Comparison of ENCODE assay signal across 1 cellular context in the genomic region with DNA sequence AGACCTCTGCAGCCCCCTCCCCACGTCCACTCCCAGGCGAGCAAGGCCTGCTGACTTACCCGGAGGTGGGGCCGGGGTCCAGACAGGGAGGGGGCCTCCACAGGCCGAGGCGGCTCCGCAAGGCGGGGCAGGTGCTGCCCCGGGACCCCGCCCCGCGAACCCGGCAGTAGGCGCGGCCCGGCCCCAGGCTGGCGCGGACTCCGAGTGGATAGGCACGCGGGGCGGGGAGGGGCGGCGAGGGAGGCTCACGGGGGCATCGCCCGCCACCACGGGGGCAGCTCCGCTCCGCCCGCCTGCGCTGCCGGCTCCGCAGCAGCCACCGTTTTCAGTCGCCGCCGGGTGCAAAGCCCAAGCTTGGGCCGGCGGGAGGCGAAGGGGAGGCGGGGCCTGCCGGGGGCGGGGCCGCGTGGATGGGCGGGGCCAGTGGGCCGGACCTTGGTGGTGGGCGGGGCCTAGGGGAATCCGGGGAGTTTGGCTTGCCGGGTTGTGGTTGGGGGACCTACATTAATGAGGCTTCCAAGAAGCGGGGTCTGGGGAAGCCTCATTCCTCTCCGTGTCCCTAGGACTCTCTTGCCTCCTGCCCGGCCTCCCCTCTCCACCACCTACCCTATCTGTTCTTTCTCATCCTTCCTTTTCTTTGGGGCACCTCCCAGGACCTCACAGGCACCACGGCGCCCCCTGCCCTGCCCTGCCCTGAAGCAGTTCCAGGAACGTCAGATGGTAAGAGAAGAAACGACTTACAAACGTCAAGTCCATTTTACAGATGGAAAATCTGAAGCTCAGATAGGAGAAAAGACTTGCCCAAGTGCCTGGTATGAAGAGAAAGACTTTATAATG.
TF ChIP-seq lines count a peak whose summit lies in the region.

A gene (minus strand): TSS at position 348 of the 837 bp plus-strand sequence. CDS start 23,757 bp downstream, outside the sequence.

TF ChIP-seq in HEK293, 187 proteins besides CTCF, POLR2A, EP300 and RAD21 (continued from another document and continues in another):
- TF ChIP-seq, protein P1, sequence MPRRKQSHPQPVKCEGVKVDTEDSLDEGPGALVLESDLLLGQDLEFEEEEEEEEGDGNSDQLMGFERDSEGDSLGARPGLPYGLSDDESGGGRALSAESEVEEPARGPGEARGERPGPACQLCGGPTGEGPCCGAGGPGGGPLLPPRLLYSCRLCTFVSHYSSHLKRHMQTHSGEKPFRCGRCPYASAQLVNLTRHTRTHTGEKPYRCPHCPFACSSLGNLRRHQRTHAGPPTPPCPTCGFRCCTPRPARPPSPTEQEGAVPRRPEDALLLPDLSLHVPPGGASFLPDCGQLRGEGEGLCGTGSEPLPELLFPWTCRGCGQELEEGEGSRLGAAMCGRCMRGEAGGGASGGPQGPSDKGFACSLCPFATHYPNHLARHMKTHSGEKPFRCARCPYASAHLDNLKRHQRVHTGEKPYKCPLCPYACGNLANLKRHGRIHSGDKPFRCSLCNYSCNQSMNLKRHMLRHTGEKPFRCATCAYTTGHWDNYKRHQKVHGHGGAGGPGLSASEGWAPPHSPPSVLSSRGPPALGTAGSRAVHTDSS (tag by site-specific recombination; IDR thresholded peaks at IDR 0.05): no peak
- TF ChIP-seq ZNF48 (tag by site-specific recombination; IDR thresholded peaks at IDR 0.05): no peak
- peak; percentile 31; the same call in 1 of the 2 replicates for TF ChIP-seq ZBTB8A (tag by site-specific recombination; IDR thresholded peaks at IDR 0.05)
- TF ChIP-seq ZNF335 (tag by site-specific recombination; conservative IDR thresholded peaks at IDR 0.05): peak; percentile 98
- TF ChIP-seq, protein P2, sequence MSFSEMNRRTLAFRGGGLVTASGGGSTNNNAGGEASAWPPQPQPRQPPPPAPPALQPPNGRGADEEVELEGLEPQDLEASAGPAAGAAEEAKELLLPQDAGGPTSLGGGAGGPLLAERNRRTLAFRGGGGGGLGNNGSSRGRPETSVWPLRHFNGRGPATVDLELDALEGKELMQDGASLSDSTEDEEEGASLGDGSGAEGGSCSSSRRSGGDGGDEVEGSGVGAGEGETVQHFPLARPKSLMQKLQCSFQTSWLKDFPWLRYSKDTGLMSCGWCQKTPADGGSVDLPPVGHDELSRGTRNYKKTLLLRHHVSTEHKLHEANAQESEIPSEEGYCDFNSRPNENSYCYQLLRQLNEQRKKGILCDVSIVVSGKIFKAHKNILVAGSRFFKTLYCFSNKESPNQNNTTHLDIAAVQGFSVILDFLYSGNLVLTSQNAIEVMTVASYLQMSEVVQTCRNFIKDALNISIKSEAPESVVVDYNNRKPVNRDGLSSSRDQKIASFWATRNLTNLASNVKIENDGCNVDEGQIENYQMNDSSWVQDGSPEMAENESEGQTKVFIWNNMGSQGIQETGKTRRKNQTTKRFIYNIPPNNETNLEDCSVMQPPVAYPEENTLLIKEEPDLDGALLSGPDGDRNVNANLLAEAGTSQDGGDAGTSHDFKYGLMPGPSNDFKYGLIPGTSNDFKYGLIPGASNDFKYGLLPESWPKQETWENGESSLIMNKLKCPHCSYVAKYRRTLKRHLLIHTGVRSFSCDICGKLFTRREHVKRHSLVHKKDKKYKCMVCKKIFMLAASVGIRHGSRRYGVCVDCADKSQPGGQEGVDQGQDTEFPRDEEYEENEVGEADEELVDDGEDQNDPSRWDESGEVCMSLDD (tag by site-specific recombination; IDR thresholded peaks at IDR 0.05): 0 out of 2 replicates have a peak, but pooled peaks have one; percentile 19
- no peak for TF ChIP-seq ZNF596 (tag by site-specific recombination; IDR thresholded peaks at IDR 0.05)
- TF ChIP-seq IKZF3 (tag by site-specific recombination; IDR thresholded peaks at IDR 0.05): no peak
- TF ChIP-seq ZNF501 (tag by site-specific recombination; IDR thresholded peaks at IDR 0.05): no peak
- TF ChIP-seq, protein P3, sequence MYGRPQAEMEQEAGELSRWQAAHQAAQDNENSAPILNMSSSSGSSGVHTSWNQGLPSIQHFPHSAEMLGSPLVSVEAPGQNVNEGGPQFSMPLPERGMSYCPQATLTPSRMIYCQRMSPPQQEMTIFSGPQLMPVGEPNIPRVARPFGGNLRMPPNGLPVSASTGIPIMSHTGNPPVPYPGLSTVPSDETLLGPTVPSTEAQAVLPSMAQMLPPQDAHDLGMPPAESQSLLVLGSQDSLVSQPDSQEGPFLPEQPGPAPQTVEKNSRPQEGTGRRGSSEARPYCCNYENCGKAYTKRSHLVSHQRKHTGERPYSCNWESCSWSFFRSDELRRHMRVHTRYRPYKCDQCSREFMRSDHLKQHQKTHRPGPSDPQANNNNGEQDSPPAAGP (tag by site-specific recombination; IDR thresholded peaks at IDR 0.05): no peak
- TF ChIP-seq YY2 (tag by site-specific recombination; IDR thresholded peaks at IDR 0.05): no peak
- TF ChIP-seq RBAK (tag by site-specific recombination; IDR thresholded peaks at IDR 0.05): no peak
- TF ChIP-seq ZNF514 (tag by site-specific recombination; IDR thresholded peaks at IDR 0.05): no peak
- no peak for TF ChIP-seq ZNF133 (tag by site-specific recombination; IDR thresholded peaks at IDR 0.05)
- TF ChIP-seq ZNF248 (tag by site-specific recombination; IDR thresholded peaks at IDR 0.05): no peak
- TF ChIP-seq, protein P4, sequence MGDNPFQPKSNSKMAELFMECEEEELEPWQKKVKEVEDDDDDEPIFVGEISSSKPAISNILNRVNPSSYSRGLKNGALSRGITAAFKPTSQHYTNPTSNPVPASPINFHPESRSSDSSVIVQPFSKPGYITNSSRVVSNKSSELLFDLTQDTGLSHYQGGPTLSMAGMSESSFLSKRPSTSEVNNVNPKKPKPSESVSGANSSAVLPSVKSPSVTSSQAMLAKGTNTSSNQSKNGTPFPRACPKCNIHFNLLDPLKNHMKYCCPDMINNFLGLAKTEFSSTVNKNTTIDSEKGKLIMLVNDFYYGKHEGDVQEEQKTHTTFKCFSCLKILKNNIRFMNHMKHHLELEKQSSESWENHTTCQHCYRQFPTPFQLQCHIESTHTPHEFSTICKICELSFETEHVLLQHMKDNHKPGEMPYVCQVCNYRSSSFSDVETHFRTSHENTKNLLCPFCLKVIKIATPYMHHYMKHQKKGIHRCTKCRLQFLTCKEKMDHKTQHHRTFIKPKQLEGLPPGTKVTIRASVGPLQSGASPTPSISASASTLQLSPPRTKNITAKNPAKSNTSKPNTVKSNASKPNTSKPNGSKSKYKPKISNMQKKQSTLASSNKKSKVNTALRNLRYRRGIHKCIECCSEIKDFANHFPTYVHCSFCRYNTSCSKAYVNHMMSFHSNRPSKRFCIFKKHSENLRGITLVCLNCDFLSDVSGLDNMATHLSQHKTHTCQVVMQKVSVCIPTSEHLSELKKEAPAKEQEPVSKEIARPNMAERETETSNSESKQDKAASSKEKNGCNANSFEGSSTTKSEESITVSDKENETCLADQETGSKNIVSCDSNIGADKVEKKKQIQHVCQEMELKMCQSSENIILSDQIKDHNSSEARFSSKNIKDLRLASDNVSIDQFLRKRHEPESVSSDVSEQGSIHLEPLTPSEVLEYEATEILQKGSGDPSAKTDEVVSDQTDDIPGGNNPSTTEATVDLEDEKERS (tag by site-specific recombination; IDR thresholded peaks at IDR 0.05): no peak
- no peak for TF ChIP-seq ZNF843 (tag by site-specific recombination; IDR thresholded peaks at IDR 0.05)
- TF ChIP-seq ZNF621 (tag by site-specific recombination; IDR thresholded peaks at IDR 0.05): no peak
- no peak for TF ChIP-seq FEZF1 (tag by site-specific recombination; IDR thresholded peaks at IDR 0.05)
- TF ChIP-seq, protein P5, sequence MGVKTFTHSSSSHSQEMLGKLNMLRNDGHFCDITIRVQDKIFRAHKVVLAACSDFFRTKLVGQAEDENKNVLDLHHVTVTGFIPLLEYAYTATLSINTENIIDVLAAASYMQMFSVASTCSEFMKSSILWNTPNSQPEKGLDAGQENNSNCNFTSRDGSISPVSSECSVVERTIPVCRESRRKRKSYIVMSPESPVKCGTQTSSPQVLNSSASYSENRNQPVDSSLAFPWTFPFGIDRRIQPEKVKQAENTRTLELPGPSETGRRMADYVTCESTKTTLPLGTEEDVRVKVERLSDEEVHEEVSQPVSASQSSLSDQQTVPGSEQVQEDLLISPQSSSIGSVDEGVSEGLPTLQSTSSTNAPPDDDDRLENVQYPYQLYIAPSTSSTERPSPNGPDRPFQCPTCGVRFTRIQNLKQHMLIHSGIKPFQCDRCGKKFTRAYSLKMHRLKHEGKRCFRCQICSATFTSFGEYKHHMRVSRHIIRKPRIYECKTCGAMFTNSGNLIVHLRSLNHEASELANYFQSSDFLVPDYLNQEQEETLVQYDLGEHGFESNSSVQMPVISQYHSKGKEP (tag by site-specific recombination; IDR thresholded peaks at IDR 0.05): no peak
- no peak for TF ChIP-seq ZBTB1 (tag by site-specific recombination; IDR thresholded peaks at IDR 0.05)
- TF ChIP-seq KLF16 (tag by site-specific recombination; IDR thresholded peaks at IDR 0.05): peak; percentile 73
- 0 out of 2 replicates have a peak, but pooled peaks have one; percentile 31 for TF ChIP-seq ZNF660 (tag by site-specific recombination; IDR thresholded peaks at IDR 0.05)
- no peak for TF ChIP-seq ZNF341 (tag by site-specific recombination; IDR thresholded peaks at IDR 0.05; ENCODE audit: low read depth)
- TF ChIP-seq WT1 (tag by site-specific recombination; IDR thresholded peaks at IDR 0.05): no peak
- TF ChIP-seq, protein P6, sequence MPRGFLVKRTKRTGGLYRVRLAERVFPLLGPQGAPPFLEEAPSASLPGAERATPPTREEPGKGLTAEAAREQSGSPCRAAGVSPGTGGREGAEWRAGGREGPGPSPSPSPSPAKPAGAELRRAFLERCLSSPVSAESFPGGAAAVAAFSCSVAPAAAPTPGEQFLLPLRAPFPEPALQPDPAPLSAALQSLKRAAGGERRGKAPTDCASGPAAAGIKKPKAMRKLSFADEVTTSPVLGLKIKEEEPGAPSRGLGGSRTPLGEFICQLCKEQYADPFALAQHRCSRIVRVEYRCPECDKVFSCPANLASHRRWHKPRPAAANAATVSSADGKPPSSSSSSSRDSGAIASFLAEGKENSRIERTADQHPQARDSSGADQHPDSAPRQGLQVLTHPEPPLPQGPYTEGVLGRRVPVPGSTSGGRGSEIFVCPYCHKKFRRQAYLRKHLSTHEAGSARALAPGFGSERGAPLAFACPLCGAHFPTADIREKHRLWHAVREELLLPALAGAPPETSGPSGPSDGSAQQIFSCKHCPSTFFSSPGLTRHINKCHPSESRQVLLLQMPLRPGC (tag by site-specific recombination; IDR thresholded peaks at IDR 0.05): no peak
- TF ChIP-seq ZNF394 (tag by site-specific recombination; IDR thresholded peaks at IDR 0.05; ENCODE audit: borderline replicate concordance): no peak
- no peak for TF ChIP-seq ZNF837 (tag by site-specific recombination; IDR thresholded peaks at IDR 0.05)
- TF ChIP-seq ZNF366 (tag by site-specific recombination; conservative IDR thresholded peaks at IDR 0.05): peak; percentile 70
- TF ChIP-seq ZFP69B (tag by site-specific recombination; IDR thresholded peaks at IDR 0.05): no peak
- peak; percentile 35; the same call in 1 of the 2 replicates for TF ChIP-seq ZFHX2 (tag by site-specific recombination; conservative IDR thresholded peaks at IDR 0.05)
- TF ChIP-seq, protein P7, sequence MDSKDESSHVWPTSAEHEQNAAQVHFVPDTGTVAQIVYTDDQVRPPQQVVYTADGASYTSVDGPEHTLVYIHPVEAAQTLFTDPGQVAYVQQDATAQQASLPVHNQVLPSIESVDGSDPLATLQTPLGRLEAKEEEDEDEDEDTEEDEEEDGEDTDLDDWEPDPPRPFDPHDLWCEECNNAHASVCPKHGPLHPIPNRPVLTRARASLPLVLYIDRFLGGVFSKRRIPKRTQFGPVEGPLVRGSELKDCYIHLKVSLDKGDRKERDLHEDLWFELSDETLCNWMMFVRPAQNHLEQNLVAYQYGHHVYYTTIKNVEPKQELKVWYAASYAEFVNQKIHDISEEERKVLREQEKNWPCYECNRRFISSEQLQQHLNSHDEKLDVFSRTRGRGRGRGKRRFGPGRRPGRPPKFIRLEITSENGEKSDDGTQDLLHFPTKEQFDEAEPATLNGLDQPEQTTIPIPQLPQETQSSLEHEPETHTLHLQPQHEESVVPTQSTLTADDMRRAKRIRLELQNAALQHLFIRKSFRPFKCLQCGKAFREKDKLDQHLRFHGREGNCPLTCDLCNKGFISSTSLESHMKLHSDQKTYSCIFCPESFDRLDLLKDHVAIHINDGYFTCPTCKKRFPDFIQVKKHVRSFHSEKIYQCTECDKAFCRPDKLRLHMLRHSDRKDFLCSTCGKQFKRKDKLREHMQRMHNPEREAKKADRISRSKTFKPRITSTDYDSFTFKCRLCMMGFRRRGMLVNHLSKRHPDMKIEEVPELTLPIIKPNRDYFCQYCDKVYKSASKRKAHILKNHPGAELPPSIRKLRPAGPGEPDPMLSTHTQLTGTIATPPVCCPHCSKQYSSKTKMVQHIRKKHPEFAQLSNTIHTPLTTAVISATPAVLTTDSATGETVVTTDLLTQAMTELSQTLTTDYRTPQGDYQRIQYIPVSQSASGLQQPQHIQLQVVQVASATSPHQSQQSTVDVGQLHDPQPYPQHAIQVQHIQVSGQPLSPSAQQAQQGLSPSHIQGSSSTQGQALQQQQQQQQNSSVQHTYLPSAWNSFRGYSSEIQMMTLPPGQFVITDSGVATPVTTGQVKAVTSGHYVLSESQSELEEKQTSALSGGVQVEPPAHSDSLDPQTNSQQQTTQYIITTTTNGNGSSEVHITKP (tag by site-specific recombination; IDR thresholded peaks at IDR 0.05): peak; percentile 61
- TF ChIP-seq ZNF157 (tag by site-specific recombination; IDR thresholded peaks at IDR 0.05): no peak
- TF ChIP-seq, protein P8, sequence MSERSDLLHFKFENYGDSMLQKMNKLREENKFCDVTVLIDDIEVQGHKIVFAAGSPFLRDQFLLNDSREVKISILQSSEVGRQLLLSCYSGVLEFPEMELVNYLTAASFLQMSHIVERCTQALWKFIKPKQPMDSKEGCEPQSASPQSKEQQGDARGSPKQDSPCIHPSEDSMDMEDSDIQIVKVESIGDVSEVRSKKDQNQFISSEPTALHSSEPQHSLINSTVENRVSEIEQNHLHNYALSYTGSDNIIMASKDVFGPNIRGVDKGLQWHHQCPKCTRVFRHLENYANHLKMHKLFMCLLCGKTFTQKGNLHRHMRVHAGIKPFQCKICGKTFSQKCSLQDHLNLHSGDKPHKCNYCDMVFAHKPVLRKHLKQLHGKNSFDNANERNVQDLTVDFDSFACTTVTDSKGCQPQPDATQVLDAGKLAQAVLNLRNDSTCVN (tag by site-specific recombination; optimal IDR thresholded peaks at IDR 0.05): peak; percentile 19
- no peak for TF ChIP-seq ZNF560 (tag by site-specific recombination; IDR thresholded peaks at IDR 0.05; ENCODE audit: borderline replicate concordance)
- TF ChIP-seq ZNF76 (tag by site-specific recombination; IDR thresholded peaks at IDR 0.05; ENCODE audit: borderline replicate concordance, low read depth): no peak
- no peak for TF ChIP-seq HOXD13 (CRISPR knock-in tag; IDR thresholded peaks at IDR 0.05; ENCODE audit: borderline replicate concordance)
- TF ChIP-seq ZNF624 (tag by site-specific recombination; IDR thresholded peaks at IDR 0.05): no peak
- no peak for TF ChIP-seq ZNF302 (tag by site-specific recombination; IDR thresholded peaks at IDR 0.05; ENCODE audit: low read depth)
- TF ChIP-seq ZBTB17 (tag by site-specific recombination; IDR thresholded peaks at IDR 0.05): no peak
- no peak for TF ChIP-seq ZFP3 (tag by site-specific recombination; IDR thresholded peaks at IDR 0.05; ENCODE audit: low read depth)
- TF ChIP-seq ZNF561 (tag by site-specific recombination; IDR thresholded peaks at IDR 0.05; ENCODE audit: borderline replicate concordance): peak; percentile 55; the same call in 1 of the 2 replicates
